ENCODE assay signal across 24 cellular contexts in the genomic region with DNA sequence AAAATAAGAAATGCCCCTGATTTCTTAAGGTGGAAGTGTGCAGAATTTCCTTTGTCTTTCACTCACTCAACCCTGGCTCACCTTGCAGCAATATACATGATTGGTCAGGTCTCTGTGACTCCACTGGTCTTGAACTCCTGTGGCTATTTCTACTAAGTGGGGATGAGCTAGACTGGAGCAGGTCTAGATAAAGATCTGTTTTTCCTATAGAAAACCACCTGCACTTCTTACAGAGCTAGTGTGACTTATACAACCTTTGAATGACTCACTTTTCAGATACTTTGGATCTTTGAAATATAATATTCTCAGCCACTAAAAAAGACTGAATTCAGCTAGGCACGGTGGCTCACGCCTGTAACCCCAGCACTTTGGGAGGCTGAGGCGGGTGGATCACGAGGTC.
"Had no signal": no experiment of that assay in that cellular context is flagged by ENCODE, and none has a peak within 500 bp of the region (broad histone marks: within the 10 kb centered on the region; RNA-seq: fewer than 3 reads in every experiment).

No MANE protein-coding gene starts in this region.

- H3K9me3 ChIP-seq: ascending aorta, body of pancreas, SJCRH30 had no signal

- H3K27ac ChIP-seq: ascending aorta, body of pancreas, SJCRH30 had no signal

- DNase-seq: activated CD4-positive, alpha-beta T cell treated with anti-CD3 and anti-CD28 coated beads for 48 hours; activated CD4-positive, alpha-beta T cell treated with anti-CD3 and anti-CD28 coated beads, Interleukin-2, amount 50 U/mL, for 4 hours; activated CD4-positive, CD25-positive, alpha-beta regulatory T cell treated with anti-CD3 and anti-CD28 coated beads, Interleukin-2, amount 50 U/mL, for 72 hours; activated CD8-positive, alpha-beta memory T cell treated with anti-CD3 and anti-CD28 coated beads, Interleukin-2, amount 50 U/mL, for 48 hours; activated CD8-positive, alpha-beta T cell treated with anti-CD3 and anti-CD28 coated beads, Interleukin-2, amount 10 ng/mL, durations not matched to agents 7 days and 5 days; activated naive CD4-positive, alpha-beta T cell treated with anti-CD3 and anti-CD28 coated beads, Interleukin-2, amount 50 U/mL, for 16 hours; activated T-cell treated with anti-CD3 and anti-CD28 coated beads, Interleukin-2, amount 50 U/mL, for 1 hour; amniotic stem cell; body of pancreas; Kasumi-1; NCI-H1048; NCI-H1930; NCI-H345; NCI-H510A; NCI-H526 treated with DMSO at 0.1 percent for 48 hours; NCI-H82; SJCRH30; T-helper 17 cell; T-helper 9 cell had no signal

- H3K4me1 ChIP-seq: ascending aorta, SJCRH30 had no signal

- H3K36me3 ChIP-seq: ascending aorta, SJCRH30 had no signal

- ATAC-seq: activated CD8-positive, alpha-beta T cell treated with anti-CD3 and anti-CD28 coated beads, Interleukin-2, amount 10 ng/mL, durations not matched to agents 7 days and 5 days; body of pancreas; K562; Right ventricle myocardium inferior; SK-N-SH treated with all-trans-retinoic acid at 6 μM for 48 hours; T-helper 17 cell; WTC11 had no signal

- H3K27me3 ChIP-seq: ascending aorta, body of pancreas, SJCRH30 had no signal

- H3K4me3 ChIP-seq: ascending aorta, body of pancreas, K562, SJCRH30 had no signal
